14 cellular contexts compared by ENCODE assay signal in the genomic region with DNA sequence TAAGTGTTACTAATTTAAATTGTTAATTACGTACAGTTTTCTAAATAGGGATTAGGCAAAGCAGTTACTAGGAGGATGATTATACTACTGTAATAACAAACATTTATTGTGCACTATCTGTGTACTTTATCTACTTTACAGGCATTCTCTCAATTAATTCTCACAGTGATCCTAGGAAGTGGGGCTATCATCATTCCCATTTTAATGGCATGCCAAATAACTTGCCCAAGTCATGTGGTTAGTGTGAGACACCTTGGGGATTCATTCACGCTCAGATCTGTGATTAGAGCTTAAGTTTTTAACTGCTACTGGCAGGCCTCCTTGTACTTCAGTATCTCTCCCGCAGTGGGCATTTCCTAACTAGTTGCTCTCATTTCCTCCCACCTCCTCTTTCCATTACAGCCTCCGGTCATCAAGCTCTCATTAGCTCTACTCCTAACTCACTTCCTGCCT. TPM values are rescaled to one million over a fixed set of nuclear protein-coding genes. Genes with fewer than 3 reads are reported as not detected.
DNase-seq lines count a peak whose midpoint lies in the region; ATAC-seq, FAIRE-seq and TF ChIP-seq lines count a peak whose summit lies in the region.
"Had no signal": no experiment of that assay in that cellular context is flagged by ENCODE, and none has a peak within 500 bp of the region (broad histone marks: within the 10 kb centered on the region; RNA-seq: fewer than 3 reads in every experiment).

No MANE protein-coding gene starts in this region.

- H3K18ac ChIP-seq in H1 (ENCODE audit: extremely low read depth, low read length): no peak overlapping the region

- H3K56ac ChIP-seq in H1 (replicated peaks; ENCODE audit: insufficient read length, low read depth, low read length): no peak overlapping the region

- no peak overlapping the region for H3K23ac ChIP-seq in H1 (ENCODE audit: insufficient read length)

- no peak overlapping the region for H4K8ac ChIP-seq in H1 (ENCODE audit: extremely low read depth, insufficient read depth, low read length)

- no peak for DNase-seq in Calu3
- DNase-seq in RWPE1 (ENCODE audit: low spot score): no peak
- DNase-seq in H1 (ENCODE audit: low read depth in 1 of 2, low spot score in 2 of 2): no peak
- no peak for DNase-seq in sigmoid colon
- no peak for DNase-seq in T-helper 17 cell
- no peak for DNase-seq in inferior parietal cortex (ENCODE audit: extremely low spot score)
- no peak for DNase-seq in pons (ENCODE audit: low spot score)
- DNase-seq in endothelial cell (ENCODE audit: low spot score): no peak
- DNase-seq: activated CD4-positive, alpha-beta T cell treated with anti-CD3 and anti-CD28 coated beads for 36 hours; cortex of kidney had no signal

- TF ChIP-seq EP300 in H1 (IDR thresholded peaks at IDR 0.05; ENCODE audit: borderline replicate concordance in 1 of 2, low read depth in 2 of 2, low read length in 2 of 2) (no peak), sigmoid colon (IDR thresholded peaks at IDR 0.05) (no peak)

- no peak overlapping the region for H2BK120ac ChIP-seq in H1 (replicated peaks; ENCODE audit: low read depth, low read length)

- no peak for FAIRE-seq in H1 (lab: Jason Lieb, UNC)

- TF ChIP-seq CTCF in Calu3 (IDR thresholded peaks at IDR 0.05; ENCODE audit: unreplicated experiment) (no peak), RWPE1 (conservative IDR thresholded peaks at IDR 0.05; ENCODE audit: low read depth) (no peak), H1 (IDR thresholded peaks at IDR 0.05; ENCODE audit: control extremely low read depth in 1 of 3, insufficient read depth in 1 of 3, low read depth in 1 of 3, low read length in 3 of 3) (no peak), sigmoid colon (IDR thresholded peaks at IDR 0.05) (no peak), endothelial cell (IDR thresholded peaks at IDR 0.05; ENCODE audit: unreplicated experiment) (no peak)

- no peak overlapping the region for H2AFZ ChIP-seq in H1 (ENCODE audit: low read length)

- no peak overlapping the region for H4K5ac ChIP-seq in H1 (ENCODE audit: insufficient read length, low read depth, low read length)

- no peaks in the 10 kb centered on the region for H3K36me3 ChIP-seq in H1 (ENCODE audit: control insufficient read depth in 2 of 4, insufficient read depth in 4 of 4, low read length in 3 of 4)
- no peaks in the 10 kb centered on the region for H3K36me3 ChIP-seq in sigmoid colon

- H3K4me3 ChIP-seq in H1 (ENCODE audit: extremely low read depth in 1 of 4, insufficient read depth in 2 of 4, low read depth in 3 of 4, low read length in 4 of 4) (no peak overlapping the region), sigmoid colon (no peak overlapping the region)

- H2BK20ac ChIP-seq in H1 (ENCODE audit: low read length): no peak overlapping the region

- WGBS in H1 (ENCODE audit: extremely low coverage in 1 of 2, insufficient coverage in 1 of 2, insufficient read length in 1 of 2, insufficient replicate concordance in 2 of 2, low coverage in 1 of 2, low lambda C conversion rate in 2 of 2, missing lambda C conversion rate in 1 of 2), 2 experiments: 89% methylated on average over 4 of the region's 4 CpGs; no CpG with 5 or more reads in 1 of the 2 experiments
- 66 to 75% methylated on average over 4 of the region's 4 CpGs for WGBS in sigmoid colon, 2 donors

- H3K27me3 Mint-ChIP-seq in Calu3 (ENCODE audit: unreplicated experiment): no peaks in the 10 kb centered on the region
- H3K27me3 Mint-ChIP-seq in T-helper 17 cell: peaks cover 18% of the 10 kb centered on the region
- peaks cover 9% of the 10 kb centered on the region for H3K27me3 Mint-ChIP-seq in endothelial cell (ENCODE audit: unreplicated experiment)

- CTCF ChIA-PET in Calu3 (lab: Charles Lee): interaction anchor here (1.7 to 1.8 kb wide), 2 partner anchors 9 to 23 kb away, joined by 11 to 12 read pairs; no protein-coding TSS in a partner anchor
- CTCF ChIA-PET in RWPE1 (lab: Yijun Ruan, JAX): interaction anchor here (1.1 to 4.1 kb wide), 2 partner anchors 10 to 22 kb away, joined by 5 to 30 read pairs; no protein-coding TSS in a partner anchor
- CTCF ChIA-PET in H1 (lab: Charles Lee; ENCODE audit: partially characterized antibody): interaction anchor here (1.1 to 12.7 kb wide), 6 partner anchors 9 to 204 kb away, joined by 3 to 155 read pairs (median 12); a partner anchor contains a TSS

- intact Hi-C loops in Calu3 (cut with micrococcal nuclease; ENCODE audit: unreplicated experiment) (no loop called here), sigmoid colon (cut with DNase I) (loop anchor here (2.0 kb wide), 1 partner anchor 51 kb away; no protein-coding TSS in a partner anchor)

- H3K27me3 ChIP-seq in H1 (replicated peaks in 1 of 4; ENCODE audit: control insufficient read depth in 3 of 4, extremely low read depth in 1 of 4, insufficient read depth in 3 of 4, low read length in 3 of 4) (no peaks in the 10 kb centered on the region), sigmoid colon (no peaks in the 10 kb centered on the region)

- no peak overlapping the region for H3K14ac ChIP-seq in H1 (ENCODE audit: insufficient read length)

- H3K4me3 Mint-ChIP-seq in Calu3 (ENCODE audit: low read depth, unreplicated experiment) (no peak overlapping the region), T-helper 17 cell (no peak overlapping the region), endothelial cell (ENCODE audit: unreplicated experiment) (no peak overlapping the region)
- H3K4me3 Mint-ChIP-seq: activated CD4-positive, alpha-beta T cell treated with anti-CD3 and anti-CD28 coated beads for 36 hours had no signal

- BruUV-seq in Calu3 (replicated peaks; lab: Mats Ljungman, UMichigan): no TSS peak

- H3K4me1 ChIP-seq in H1 (replicated peaks in 1 of 4; ENCODE audit: control insufficient read depth in 3 of 4, insufficient read depth in 4 of 4, low read length in 3 of 4) (peaks cover 2 to 12% (median 5%) of the 10 kb centered on the region in 4 experiments), sigmoid colon (peaks cover 0 to 64% (median 60%) of the 10 kb centered on the region in 4 donors)

- H2AK5ac ChIP-seq in H1 (ENCODE audit: low read depth, low read length): no peak overlapping the region

- H3K79me1 ChIP-seq in H1 (ENCODE audit: low read depth, low read length): no peaks in the 10 kb centered on the region

- H3K4ac ChIP-seq in H1 (replicated peaks; ENCODE audit: insufficient read length, low read depth, low read length): no peak overlapping the region

- H3K9ac ChIP-seq in H1 (replicated peaks in 1 of 4; ENCODE audit: extremely low read depth in 1 of 4, low read depth in 3 of 4, low read length in 3 of 4): no peak overlapping the region

- H3K23me2 ChIP-seq in H1 (ENCODE audit: low read depth, low read length): no peaks in the 10 kb centered on the region

- no peak overlapping the region for H2BK12ac ChIP-seq in H1 (ENCODE audit: low read depth, low read length)

- no peaks in the 10 kb centered on the region for H4K20me1 ChIP-seq in H1 (replicated peaks in 1 of 2; ENCODE audit: control insufficient read depth in 1 of 2, insufficient read depth in 2 of 2, low read length in 2 of 2)

- H3K4me1 Mint-ChIP-seq in Calu3 (ENCODE audit: low read depth, unreplicated experiment) (peaks cover 53% of the 10 kb centered on the region), T-helper 17 cell (peaks cover 12% of the 10 kb centered on the region), endothelial cell (ENCODE audit: unreplicated experiment) (peaks cover 17% of the 10 kb centered on the region)

- H3K36me3 Mint-ChIP-seq in Calu3 (ENCODE audit: insufficient read depth, unreplicated experiment) (peaks cover 20% of the 10 kb centered on the region), T-helper 17 cell (ENCODE audit: low read depth) (no peaks in the 10 kb centered on the region), endothelial cell (ENCODE audit: low read depth, unreplicated experiment) (no peaks in the 10 kb centered on the region)

- H2BK15ac ChIP-seq in H1 (ENCODE audit: low read length): 0 out of 2 replicates have a peak overlapping the region, but pooled peaks have one; percentile 31

- no peak overlapping the region for H3K4me2 ChIP-seq in H1 (ENCODE audit: insufficient read depth in 1 of 2, low read depth in 2 of 2, low read length in 2 of 2)

- no peaks in the 10 kb centered on the region for H3K79me2 ChIP-seq in H1 (ENCODE audit: control insufficient read depth in 1 of 2, insufficient read depth in 2 of 2, low read length in 2 of 2)

- H2BK5ac ChIP-seq in H1 (ENCODE audit: low read depth, low read length): no peak overlapping the region

- no peak for ATAC-seq in T-helper 17 cell
- ATAC-seq: activated CD4-positive, alpha-beta T cell treated with anti-CD3 and anti-CD28 coated beads for 36 hours had no signal

- H4K91ac ChIP-seq in H1 (replicated peaks; ENCODE audit: insufficient read length, low read length): no peak overlapping the region

- peak overlapping the region; percentile 53 for H3K27ac Mint-ChIP-seq in Calu3 (ENCODE audit: unreplicated experiment)
- no peak overlapping the region for H3K27ac Mint-ChIP-seq in T-helper 17 cell
- H3K27ac Mint-ChIP-seq in endothelial cell (ENCODE audit: unreplicated experiment): no peak overlapping the region
- H3K27ac Mint-ChIP-seq: activated CD4-positive, alpha-beta T cell treated with anti-CD3 and anti-CD28 coated beads for 36 hours; activated T-helper 2 cell treated with anti-CD3 and anti-CD28 coated beads, Interferon-gamma antibody, Interleukin-2, Interleukin-4, amounts not matched to agents 10 μg/mL and 5 μg/mL and 100 μg/mL, durations not matched to agents 14 hours and 24 hours and 36 hours; progenitor cell of endocrine pancreas had no signal

- POLR2A ChIA-PET in RWPE1 (lab: Yijun Ruan, JAX; ENCODE audit: low non-redundant PET) (no interaction called here), H1 (lab: Charles Lee; ENCODE audit: partially characterized antibody) (interaction anchor here (2.6 kb wide), 1 partner anchor 12 kb away, joined by 11 read pairs; a partner anchor contains a TSS)

- TF ChIP-seq POLR2A in H1 (IDR thresholded peaks at IDR 0.05; ENCODE audit: control extremely low read depth in 1 of 2, low read depth in 2 of 2, low read length in 2 of 2): no peak
- TF ChIP-seq POLR2A in sigmoid colon (IDR thresholded peaks at IDR 0.05): no peak

- no peak for TF ChIP-seq RAD21 in H1 (IDR thresholded peaks at IDR 0.05 in 1 of 2, conservative IDR thresholded peaks at IDR 0.05 in 1 of 2; ENCODE audit: low read depth in 2 of 2, low read length in 2 of 2)

- H3K27ac ChIP-seq in RWPE1 (0 out of 2 replicates have a peak overlapping the region, but pooled peaks have one; percentile 12), H1 (ENCODE audit: low read depth, low read length) (no peak overlapping the region), sigmoid colon (peak overlapping the region; percentile 39 to 84 (median 82))

- H3K9me3 ChIP-seq in H1 (ENCODE audit: insufficient read depth in 2 of 2, low read depth in 1 of 2, low read length in 1 of 2) (no peaks in the 10 kb centered on the region), sigmoid colon (no peaks in the 10 kb centered on the region), T-helper 17 cell (ENCODE audit: control insufficient read depth, low read length, poor library complexity, severe bottlenecking) (no peaks in the 10 kb centered on the region)

- H3K9me3 Mint-ChIP-seq in Calu3 (ENCODE audit: low read depth, unreplicated experiment) (no peaks in the 10 kb centered on the region), endothelial cell (ENCODE audit: unreplicated experiment) (no peaks in the 10 kb centered on the region)
- H3K9me3 Mint-ChIP-seq: activated T-helper 2 cell treated with anti-CD3 and anti-CD28 coated beads, Interferon-gamma antibody, Interleukin-2, Interleukin-4, amounts not matched to agents 10 μg/mL and 5 μg/mL and 100 μg/mL, durations not matched to agents 14 hours and 24 hours and 36 hours had no signal

RNA-seq across cellular contexts. Expression of a gene that starts 11.5 kb away (rescaled TPM):
- total RNA-seq in Calu3 (2022) (31.1 and 36.7 TPM in 2 replicates), sigmoid colon (100 to 1,000 TPM in 2 of 4 donors, 10 to 100 TPM in 2; 93.4 to 135 (median 108) TPM), T-helper 17 cell (1 to 10 TPM; 1.6 to 2.7 TPM), endothelial cell (ENCODE audit: unreplicated experiment) (25.0 TPM)
- total RNA-seq in H1 (2021; fragmentation: NEBNext Ultra II Directional; extraction: Animal tissue kit (Norgen Biotek cat#: 25700)): 27.5 and 27.7 TPM in 2 replicates
- polyA plus RNA-seq in H1 (2011; rRNA removed) (25.5 and 42.8 TPM in 2 replicates), sigmoid colon (10 to 100 TPM in 1 of 3 donors, 1 to 10 TPM in 2; 3.2 to 20.8 (median 9.6) TPM)
- 54.2 TPM for polyA plus RNA-seq in H1 (2011; cell fraction: cytosol; rRNA removed)
- 49.9 TPM for polyA plus RNA-seq in H1 (2011; cell fraction: nucleus; rRNA removed)
- 20.2 to 38.8 TPM (median 34.1 TPM) in 4 replicates for polyA plus RNA-seq in H1 (2012, experiment 1 of 2)
- 27.9 TPM for polyA plus RNA-seq in H1 (2012, experiment 2 of 2)
- 10.0 TPM for polyA plus RNA-seq in H1 (2013, experiment 1 of 2)
- 11.0 TPM for polyA plus RNA-seq in H1 (2013, experiment 2 of 2)
- polyA minus RNA-seq in H1 (2011; rRNA and poly(A)+ RNA removed): 10.2 and 11.8 TPM in 2 replicates
- polyA minus RNA-seq in H1 (2011; cell fraction: cytosol; rRNA and poly(A)+ RNA removed): 26.1 TPM
- 40.8 TPM for polyA minus RNA-seq in H1 (2011; cell fraction: nucleus; rRNA and poly(A)+ RNA removed)

RNA-seq across cellular contexts. Expression of a gene that starts 36.0 kb away (rescaled TPM):
- total RNA-seq in Calu3 (2022) (not detected in 2 replicates), sigmoid colon (not detected), T-helper 17 cell (not detected), endothelial cell (ENCODE audit: unreplicated experiment) (not detected)
- 0.29 and 0.50 TPM in 2 replicates for total RNA-seq in H1 (2021; fragmentation: NEBNext Ultra II Directional; extraction: Animal tissue kit (Norgen Biotek cat#: 25700))
- polyA plus RNA-seq in H1 (2011; rRNA removed) (0.46 and 1.0 TPM in 2 replicates), sigmoid colon (1 to 10 TPM in 1 of 3 donors, under 1 TPM in 2; 0.04 to 7.8 (median 0.46) TPM)
- polyA plus RNA-seq in H1 (2011; cell fraction: cytosol; rRNA removed): 1.5 TPM
- polyA plus RNA-seq in H1 (2011; cell fraction: nucleus; rRNA removed): 0.81 TPM
- polyA plus RNA-seq in H1 (2012, experiment 1 of 2): 0.54 to 1.4 TPM (median 1.1 TPM) in 4 replicates
- 0.97 TPM for polyA plus RNA-seq in H1 (2012, experiment 2 of 2)
- polyA plus RNA-seq in H1 (2013, experiment 1 of 2): 0.18 TPM
- 0.20 TPM for polyA plus RNA-seq in H1 (2013, experiment 2 of 2)
- polyA minus RNA-seq in H1 (2011; rRNA and poly(A)+ RNA removed): 0.28 and 0.34 TPM in 2 replicates
- polyA minus RNA-seq in H1 (2011; cell fraction: cytosol; rRNA and poly(A)+ RNA removed): not detected
- not detected for polyA minus RNA-seq in H1 (2011; cell fraction: nucleus; rRNA and poly(A)+ RNA removed)
- total RNA-seq: activated CD4-positive, alpha-beta T cell treated with anti-CD3 and anti-CD28 coated beads for 36 hours; activated T-helper 2 cell treated with anti-CD3 and anti-CD28 coated beads, Interferon-gamma antibody, Interleukin-2, Interleukin-4, amounts not matched to agents 10 μg/mL and 5 μg/mL and 100 μg/mL, durations not matched to agents 14 hours and 24 hours and 36 hours; NCI-H460; progenitor cell of endocrine pancreas; SK-MEL-5 had no signal

RNA-seq across cellular contexts. Expression of a gene that starts 49.4 kb away (rescaled TPM):
- total RNA-seq in Calu3 (2022) (69.9 and 73.5 TPM in 2 replicates), sigmoid colon (1,000 to 10,000 TPM; 4,737 to 8,467 (median 6,048) TPM), T-helper 17 cell (10 to 100 TPM; 37.2 to 51.7 TPM), endothelial cell (ENCODE audit: unreplicated experiment) (111 TPM)
- total RNA-seq in H1 (2021; fragmentation: NEBNext Ultra II Directional; extraction: Animal tissue kit (Norgen Biotek cat#: 25700)): 22.3 and 24.1 TPM in 2 replicates
- polyA plus RNA-seq in H1 (2011; rRNA removed) (13.2 and 14.2 TPM in 2 replicates), sigmoid colon (100 to 1,000 TPM; 189 to 296 (median 264) TPM)
- polyA plus RNA-seq in H1 (2011; cell fraction: cytosol; rRNA removed): 13.4 TPM
- 14.7 TPM for polyA plus RNA-seq in H1 (2011; cell fraction: nucleus; rRNA removed)
- 12.4 to 15.0 TPM (median 13.8 TPM) in 4 replicates for polyA plus RNA-seq in H1 (2012, experiment 1 of 2)
- polyA plus RNA-seq in H1 (2012, experiment 2 of 2): 20.3 TPM
- polyA plus RNA-seq in H1 (2013, experiment 1 of 2): 15.9 TPM
- 15.4 TPM for polyA plus RNA-seq in H1 (2013, experiment 2 of 2)
- 10.5 and 12.6 TPM in 2 replicates for polyA minus RNA-seq in H1 (2011; rRNA and poly(A)+ RNA removed)
- polyA minus RNA-seq in H1 (2011; cell fraction: cytosol; rRNA and poly(A)+ RNA removed): 9.5 TPM
- 9.3 TPM for polyA minus RNA-seq in H1 (2011; cell fraction: nucleus; rRNA and poly(A)+ RNA removed)

RNA-seq across cellular contexts. Expression of a gene that starts 58.4 kb away (rescaled TPM):
- total RNA-seq in Calu3 (2022) (209 and 244 TPM in 2 replicates), sigmoid colon (not detected), T-helper 17 cell (not detected), endothelial cell (ENCODE audit: unreplicated experiment) (0.59 TPM)
- 30.5 and 32.8 TPM in 2 replicates for total RNA-seq in H1 (2021; fragmentation: NEBNext Ultra II Directional; extraction: Animal tissue kit (Norgen Biotek cat#: 25700))
- polyA plus RNA-seq in H1 (2011; rRNA removed) (9.3 and 12.4 TPM in 2 replicates), sigmoid colon (100 to 1,000 TPM in 2 of 3 donors, 10 to 100 TPM in 1; 63.7 to 151 (median 102) TPM)
- polyA plus RNA-seq in H1 (2011; cell fraction: cytosol; rRNA removed): 9.9 TPM
- 16.3 TPM for polyA plus RNA-seq in H1 (2011; cell fraction: nucleus; rRNA removed)
- polyA plus RNA-seq in H1 (2012, experiment 1 of 2): 17.1 to 22.3 TPM (median 20.0 TPM) in 4 replicates
- 21.6 TPM for polyA plus RNA-seq in H1 (2012, experiment 2 of 2)
- polyA plus RNA-seq in H1 (2013, experiment 1 of 2): 20.5 TPM
- polyA plus RNA-seq in H1 (2013, experiment 2 of 2): 20.2 TPM
- 7.7 and 10.7 TPM in 2 replicates for polyA minus RNA-seq in H1 (2011; rRNA and poly(A)+ RNA removed)
- polyA minus RNA-seq in H1 (2011; cell fraction: cytosol; rRNA and poly(A)+ RNA removed): 8.4 TPM
- polyA minus RNA-seq in H1 (2011; cell fraction: nucleus; rRNA and poly(A)+ RNA removed): 13.1 TPM
- total RNA-seq: activated CD4-positive, alpha-beta T cell treated with anti-CD3 and anti-CD28 coated beads for 36 hours; activated T-helper 2 cell treated with anti-CD3 and anti-CD28 coated beads, Interferon-gamma antibody, Interleukin-2, Interleukin-4, amounts not matched to agents 10 μg/mL and 5 μg/mL and 100 μg/mL, durations not matched to agents 14 hours and 24 hours and 36 hours; NCI-H460 had no signal

Comparison
In these comparisons a context has a peak if more than half of its experiments do, and no peak if none do; other contexts are left out.
1. RNA of a gene that starts 49.4 kb away (total RNA-seq): 4,737 to 8,467 TPM in sigmoid colon; 111 TPM in endothelial cell (single experiment), 69.9 to 73.5 TPM in Calu3, 37.2 to 51.7 TPM in T-helper 17 cell and 22.3 to 24.1 TPM in H1; every median in the first group is over 10 times any median in the second.